Comparison of ENCODE assay signal across 8 cellular contexts in genomic region chr6:32868257-32868788, GRCh38. TPM values are rescaled to one million over a fixed set of nuclear protein-coding genes. Genes with fewer than 3 reads are reported as not detected.
A peak's percentile ranks its signal among the peaks of the same experiment; 100 is the strongest.
DNase-seq lines count a peak whose midpoint lies in the region; ATAC-seq and TF ChIP-seq lines count a peak whose summit lies in the region.

No MANE protein-coding gene starts in this region.

- H3K4me2 ChIP-seq in SU-DHL-6 (ENCODE audit: low read depth, low read length, poor library complexity, severe bottlenecking): peak overlapping the region; percentile 20

- no peaks in the 10 kb centered on the region for H3K79me2 ChIP-seq in SU-DHL-6 (ENCODE audit: insufficient read depth, low read length)

- peaks cover 5% of the 10 kb centered on the region; the same call in 1 of the 2 replicates for H3K9me3 ChIP-seq in MG63
- H3K9me3 ChIP-seq in SU-DHL-6 (ENCODE audit: insufficient read depth, low read length): no peaks in the 10 kb centered on the region
- no peaks in the 10 kb centered on the region for H3K9me3 ChIP-seq in cardiac muscle cell (ENCODE audit: low read depth)

- H3K9me2 ChIP-seq in SU-DHL-6 (replicated peaks; ENCODE audit: insufficient read depth, low read length): no peaks in the 10 kb centered on the region

- peak overlapping the region; percentile 80 for H2AFZ ChIP-seq in SU-DHL-6 (ENCODE audit: low read depth, low read length, severe bottlenecking)

- H3K27ac ChIP-seq in SU-DHL-6 (ENCODE audit: low read depth, low read length): no peak overlapping the region
- no peak overlapping the region for H3K27ac ChIP-seq in cardiac muscle cell

- TF ChIP-seq CTCF in SU-DHL-6 (IDR thresholded peaks at IDR 0.05; ENCODE audit: insufficient read depth, low read length, poor library complexity, severe bottlenecking) (peak; percentile 99), cardiac muscle cell (IDR thresholded peaks at IDR 0.05; ENCODE audit: low read depth, low read length) (peak; percentile 84)

- H3K4me3 ChIP-seq in MG63: no peak overlapping the region
- H3K4me3 ChIP-seq in SU-DHL-6 (ENCODE audit: insufficient read depth, low read length, poor library complexity, severe bottlenecking): no peak overlapping the region
- H3K4me3 ChIP-seq in cardiac muscle cell: no peak overlapping the region

- peak; percentile 82 for ATAC-seq in activated naive CD4-positive, alpha-beta T cell treated with anti-CD3 and anti-CD28 coated beads, Interleukin-2, amount 50 U/mL, for 72 hours
- ATAC-seq in HG02759 (IDR thresholded peaks at IDR 0.05; ENCODE audit: unreplicated experiment): no peak
- no peak for ATAC-seq in GM19395 (IDR thresholded peaks at IDR 0.05; ENCODE audit: unreplicated experiment)

- H3K9me3 Mint-ChIP-seq in activated naive CD4-positive, alpha-beta T cell treated with anti-CD3 and anti-CD28 coated beads, Interleukin-2, amount 50 U/mL, for 72 hours: no peaks in the 10 kb centered on the region

- H3F3A ChIP-seq in SU-DHL-6 (ENCODE audit: insufficient read depth): peaks cover 25% of the 10 kb centered on the region

- no peaks in the 10 kb centered on the region for H3K4me1 ChIP-seq in cardiac muscle cell (ENCODE audit: low read depth)

- peaks cover 6% of the 10 kb centered on the region for H3K27me3 ChIP-seq in MG63
- H3K27me3 ChIP-seq in SU-DHL-6 (ENCODE audit: low read length): no peaks in the 10 kb centered on the region
- peaks cover 42% of the 10 kb centered on the region for H3K27me3 ChIP-seq in cardiac muscle cell

- no peaks in the 10 kb centered on the region for H4K20me1 ChIP-seq in SU-DHL-6 (ENCODE audit: low read depth, low read length)

- DNase-seq in GDM1 (lab: John Stamatoyannopoulos, UW) (peak; percentile 55), MG63 (peak; percentile 73), cardiac muscle cell (ENCODE audit: low read depth in 1 of 2, low spot score in 1 of 2) (peak; percentile 80 to 82), renal cortical epithelial cell (ENCODE audit: low read depth) (peak; percentile 60)
- DNase-seq in activated naive CD4-positive, alpha-beta T cell treated with anti-CD3 and anti-CD28 coated beads, Interleukin-2, amount 50 U/mL, for 72 hours (ENCODE audit: low spot score in 2 of 2): peak; percentile 71 to 84

- H3K36me3 ChIP-seq in MG63 (no peaks in the 10 kb centered on the region), SU-DHL-6 (ENCODE audit: low read length) (no peaks in the 10 kb centered on the region), cardiac muscle cell (no peaks in the 10 kb centered on the region)

- no peaks in the 10 kb centered on the region for H3K36me3 Mint-ChIP-seq in activated naive CD4-positive, alpha-beta T cell treated with anti-CD3 and anti-CD28 coated beads, Interleukin-2, amount 50 U/mL, for 72 hours

- no peak overlapping the region for H3K9ac ChIP-seq in SU-DHL-6 (ENCODE audit: low read length)

- peak overlapping the region in 1 of 2 donors; percentile 88 for H3K27ac Mint-ChIP-seq in activated naive CD4-positive, alpha-beta T cell treated with anti-CD3 and anti-CD28 coated beads, Interleukin-2, amount 50 U/mL, for 72 hours

RNA-seq across cellular contexts. Expression of gene PSMB9, which starts 14.3 kb away (rescaled TPM):
- 96.5 and 106 TPM in 2 replicates for total RNA-seq in MG63 (2014; rRNA removed; shearing (Covaris generic); ENCODE audit: low replicate concordance)
- total RNA-seq in activated naive CD4-positive, alpha-beta T cell treated with anti-CD3 and anti-CD28 coated beads, Interleukin-2, amount 50 U/mL, for 72 hours: 100 to 1,000 TPM; 202 to 262 TPM
- total RNA-seq in cardiac muscle cell (2.0 and 4.5 TPM in 2 replicates), renal cortical epithelial cell (8.3 and 52.1 TPM in 2 replicates)
- polyA plus RNA-seq in cardiac muscle cell: 5.9 and 11.0 TPM in 2 replicates

RNA-seq across cellular contexts. Expression of gene TAP1, which starts 14.8 kb away (rescaled TPM):
- 84.9 and 115 TPM in 2 replicates for total RNA-seq in MG63 (2014; rRNA removed; shearing (Covaris generic); ENCODE audit: low replicate concordance)
- 100 to 1,000 TPM; 234 to 319 TPM for total RNA-seq in activated naive CD4-positive, alpha-beta T cell treated with anti-CD3 and anti-CD28 coated beads, Interleukin-2, amount 50 U/mL, for 72 hours
- total RNA-seq in cardiac muscle cell (6.8 and 11.6 TPM in 2 replicates), renal cortical epithelial cell (57.6 and 124 TPM in 2 replicates)
- polyA plus RNA-seq in cardiac muscle cell: 11.2 and 12.6 TPM in 2 replicates

RNA-seq across cellular contexts. Expression of gene PSMB8, which starts 24.5 kb away (rescaled TPM):
- 164 and 166 TPM in 2 replicates for total RNA-seq in MG63 (2014; rRNA removed; shearing (Covaris generic); ENCODE audit: low replicate concordance)
- total RNA-seq in activated naive CD4-positive, alpha-beta T cell treated with anti-CD3 and anti-CD28 coated beads, Interleukin-2, amount 50 U/mL, for 72 hours: 100 to 1,000 TPM; 334 to 353 TPM
- total RNA-seq in cardiac muscle cell: 0.21 and 0.42 TPM in 2 replicates
- 0.57 and 0.66 TPM in 2 replicates for polyA plus RNA-seq in cardiac muscle cell
- 39.7 and 82.3 TPM in 2 replicates for total RNA-seq in renal cortical epithelial cell

RNA-seq across cellular contexts. Expression of gene TAP2, which starts 29.8 kb away (rescaled TPM):
- total RNA-seq in MG63 (2014; rRNA removed; shearing (Covaris generic); ENCODE audit: low replicate concordance): 87.2 and 112 TPM in 2 replicates
- total RNA-seq in activated naive CD4-positive, alpha-beta T cell treated with anti-CD3 and anti-CD28 coated beads, Interleukin-2, amount 50 U/mL, for 72 hours: 100 to 1,000 TPM; 118 to 128 TPM
- 2.6 and 5.1 TPM in 2 replicates for total RNA-seq in cardiac muscle cell
- polyA plus RNA-seq in cardiac muscle cell: 2.1 and 2.5 TPM in 2 replicates
- total RNA-seq in renal cortical epithelial cell: 14.1 and 14.4 TPM in 2 replicates

RNA-seq across cellular contexts. Expression of gene HLA-DOB, which starts 51.5 kb away (rescaled TPM):
- 1.8 and 8.2 TPM in 2 replicates for total RNA-seq in MG63 (2014; rRNA removed; shearing (Covaris generic); ENCODE audit: low replicate concordance)
- total RNA-seq in activated naive CD4-positive, alpha-beta T cell treated with anti-CD3 and anti-CD28 coated beads, Interleukin-2, amount 50 U/mL, for 72 hours: 1 to 10 TPM; 3.8 to 4.0 TPM
- not detected in 2 replicates for total RNA-seq in cardiac muscle cell
- not detected in 2 replicates for polyA plus RNA-seq in cardiac muscle cell
- total RNA-seq in renal cortical epithelial cell: under 0.01 TPM in 1 of 2 replicates, not detected in the other

Comparison
In these comparisons a context has a peak if more than half of its experiments do, and no peak if none do; other contexts are left out.
1. ATAC-seq: peak in activated naive CD4-positive, alpha-beta T cell treated with anti-CD3 and anti-CD28 coated beads, Interleukin-2, amount 50 U/mL, for 72 hours (2 of 2); none in HG02759 (single experiment) and GM19395 (single experiment).
2. RNA of gene PSMB8, which starts 24.5 kb away (total RNA-seq): 334 to 353 TPM in activated naive CD4-positive, alpha-beta T cell treated with anti-CD3 and anti-CD28 coated beads, Interleukin-2, amount 50 U/mL, for 72 hours, 164 to 166 TPM in MG63 and 39.7 to 82.3 TPM in renal cortical epithelial cell; 0.21 to 0.42 TPM in cardiac muscle cell; every median in the first group is over 10 times any median in the second.
3. Peak in every context shown above with its lines, with median percentiles within 50 percentile points of each other: DNase-seq.